8 cellular contexts compared by ENCODE assay signal in the genomic region with DNA sequence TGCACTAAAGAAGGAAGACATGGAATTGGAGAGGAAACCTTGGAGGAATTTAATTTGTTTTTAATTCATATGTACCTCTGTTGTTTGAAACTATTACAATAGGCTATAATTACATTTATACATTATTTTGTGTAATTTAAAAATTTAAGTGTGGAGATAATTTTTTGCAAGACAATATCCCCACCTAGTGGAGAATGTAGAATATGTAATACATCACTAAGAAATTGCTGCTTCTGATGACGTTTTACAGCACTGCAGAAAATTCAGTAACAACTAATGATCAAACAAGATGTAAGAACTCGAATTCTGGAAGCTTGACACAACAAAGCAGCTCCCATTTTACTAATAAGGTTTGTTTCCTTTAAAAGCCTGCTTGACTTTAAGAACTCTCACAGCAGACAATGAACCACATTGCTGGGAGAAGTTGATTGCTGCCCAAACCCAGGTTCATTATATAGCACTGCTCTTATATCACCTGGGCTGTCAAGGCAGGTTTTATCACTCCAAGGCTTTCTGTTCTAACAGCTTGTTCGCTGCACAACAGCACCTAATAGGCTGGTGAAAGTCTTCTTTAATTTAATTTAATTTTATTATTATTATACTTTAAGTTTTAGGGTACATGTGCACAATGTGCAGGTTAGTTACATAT. TPM values are rescaled to one million over a fixed set of nuclear protein-coding genes. Genes with fewer than 3 reads are reported as not detected.
A peak's percentile ranks its signal among the peaks of the same experiment; 100 is the strongest.
DNase-seq lines count a peak whose midpoint lies in the region; ATAC-seq and TF ChIP-seq lines count a peak whose summit lies in the region.

No MANE protein-coding gene starts in this region.

- H3K27me3 ChIP-seq in hepatocyte (no peaks in the 10 kb centered on the region), thoracic aorta (replicated peaks; ENCODE audit: insufficient read depth) (no peaks in the 10 kb centered on the region)

- no peak overlapping the region for H3K4me2 ChIP-seq in hepatocyte

- H3K9me2 ChIP-seq in hepatocyte (replicated peaks; ENCODE audit: insufficient read depth) = no peaks in the 10 kb centered on the region

- peaks cover 11% of the 10 kb centered on the region for H3K4me1 Mint-ChIP-seq in activated T-helper 17 cell treated with anti-CD3 and anti-CD28 coated beads, Interleukin-2, amount 50 U/mL, for 72 hours

- no peaks in the 10 kb centered on the region for H3K36me3 ChIP-seq in hepatocyte (replicated peaks; ENCODE audit: insufficient read depth, low read depth)
- H3K36me3 ChIP-seq in thoracic aorta = no peaks in the 10 kb centered on the region

- no peak overlapping the region for H2AFZ ChIP-seq in hepatocyte

- H3K27ac ChIP-seq in hepatocyte (no peak overlapping the region), thoracic aorta (peak overlapping the region in 1 of 2 donors; percentile 78)

- 24% methylated on average over 3 of the region's 3 CpGs for WGBS in hepatocyte (ENCODE audit: low lambda C conversion rate, missing lambda C conversion rate)

- no peak overlapping the region for H3K27ac Mint-ChIP-seq in activated T-helper 17 cell treated with anti-CD3 and anti-CD28 coated beads, Interleukin-2, amount 50 U/mL, for 72 hours

- H3K9me3 Mint-ChIP-seq in activated T-helper 17 cell treated with anti-CD3 and anti-CD28 coated beads, Interleukin-2, amount 50 U/mL, for 72 hours = no peaks in the 10 kb centered on the region

- H3K36me3 Mint-ChIP-seq in activated T-helper 17 cell treated with anti-CD3 and anti-CD28 coated beads, Interleukin-2, amount 50 U/mL, for 72 hours (ENCODE audit: low read depth) = peaks cover 39% of the 10 kb centered on the region

- peaks cover 14% of the 10 kb centered on the region for H3K4me1 ChIP-seq in hepatocyte (ENCODE audit: insufficient read depth)
- H3K4me1 ChIP-seq in thoracic aorta (ENCODE audit: control insufficient read depth in 1 of 2, low read depth in 2 of 2) = peaks cover 36 to 44% of the 10 kb centered on the region in 2 donors

- H3K79me2 ChIP-seq in hepatocyte = no peaks in the 10 kb centered on the region

- H3K4me3 ChIP-seq in hepatocyte (no peak overlapping the region), thoracic aorta (no peak overlapping the region)

- H3K9me3 ChIP-seq in hepatocyte (ENCODE audit: low read depth) (no peaks in the 10 kb centered on the region), thoracic aorta (no peaks in the 10 kb centered on the region)

- no peaks in the 10 kb centered on the region for H3K27me3 Mint-ChIP-seq in activated T-helper 17 cell treated with anti-CD3 and anti-CD28 coated beads, Interleukin-2, amount 50 U/mL, for 72 hours

- no peak overlapping the region for H3K4me3 Mint-ChIP-seq in activated T-helper 17 cell treated with anti-CD3 and anti-CD28 coated beads, Interleukin-2, amount 50 U/mL, for 72 hours

- H4K20me1 ChIP-seq in hepatocyte (ENCODE audit: insufficient read depth, poor library complexity, severe bottlenecking) = no peaks in the 10 kb centered on the region

- peak; percentile 70 for TF ChIP-seq CTCF in hepatocyte (IDR thresholded peaks at IDR 0.05; ENCODE audit: poor library complexity)
- TF ChIP-seq CTCF in thoracic aorta (IDR thresholded peaks at IDR 0.05) = peak; percentile 66

- peak; percentile 47 to 50 for DNase-seq in NCI-H2081 (lab: John Stamatoyannopoulos, UW)
- DNase-seq in NCI-H2081 treated with DMSO at 0.1 percent for 48 hours (lab: John Stamatoyannopoulos, UW) = no peak
- DNase-seq in M059J (ENCODE audit: low read depth) = peak; percentile 43
- peak; percentile 58 for DNase-seq in hepatocyte (ENCODE audit: low spot score)
- no peak for DNase-seq in thoracic aorta (ENCODE audit: low spot score)
- no peak for DNase-seq in T-helper 9 cell
- DNase-seq in UCSD-AML1 (lab: John Stamatoyannopoulos, UW; ENCODE audit: unreplicated experiment) = no peak

- peak; percentile 52 for ATAC-seq in activated T-helper 17 cell treated with anti-CD3 and anti-CD28 coated beads, Interleukin-2, amount 50 U/mL, for 72 hours (replicated peaks)
- ATAC-seq in thoracic aorta (ENCODE audit: insufficient number of reproducible peaks, low FRiP score, low read depth) = no peak

RNA-seq across cellular contexts. Expression of a gene that starts 53.4 kb away (rescaled TPM):
- total RNA-seq in M059J (2014; rRNA removed; shearing (Covaris generic)) = 8.7 and 12.7 TPM in 2 replicates
- 10 to 100 TPM; 36.3 to 36.9 TPM for total RNA-seq in activated T-helper 17 cell treated with anti-CD3 and anti-CD28 coated beads, Interleukin-2, amount 50 U/mL, for 72 hours
- 18.8 and 19.8 TPM in 2 replicates for total RNA-seq in hepatocyte
- polyA plus RNA-seq in hepatocyte = 10.8 and 14.4 TPM in 2 replicates
- 10 to 100 TPM; 33.3 to 46.6 TPM for total RNA-seq in thoracic aorta

Comparison
In these comparisons a context has a peak if more than half of its experiments do, and no peak if none do; other contexts are left out.
1. DNase-seq: peak in NCI-H2081 (2 of 2), M059J (single experiment) and hepatocyte (single experiment); none in NCI-H2081 treated with DMSO at 0.1 percent for 48 hours (single experiment), thoracic aorta (single experiment), T-helper 9 cell (single experiment) and UCSD-AML1 (single experiment).